14 cellular contexts compared by ENCODE assay signal in the genomic region with DNA sequence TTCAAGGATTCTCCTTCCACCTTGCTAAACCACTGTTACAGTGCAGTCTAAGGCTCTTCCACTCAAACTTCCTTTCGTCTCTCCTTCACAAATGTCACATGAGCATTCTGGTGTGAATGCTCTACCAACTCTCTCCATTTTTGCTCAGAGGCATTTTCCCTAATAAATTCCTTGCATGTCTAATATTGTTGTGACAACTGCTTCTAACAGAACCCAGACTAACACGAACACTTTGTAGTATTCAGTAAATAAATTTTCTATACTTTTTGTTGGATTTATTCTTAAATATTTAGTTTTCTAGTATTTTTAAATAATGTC. TPM values are rescaled to one million over a fixed set of nuclear protein-coding genes. Genes with fewer than 3 reads are reported as not detected.
DNase-seq lines count a peak whose midpoint lies in the region; ATAC-seq, FAIRE-seq and TF ChIP-seq lines count a peak whose summit lies in the region.
"Had no signal": no experiment of that assay in that cellular context is flagged by ENCODE, and none has a peak within 500 bp of the region (broad histone marks: within the 10 kb centered on the region; RNA-seq: fewer than 3 reads in every experiment).

No MANE protein-coding gene starts in this region.

- H3K4me1 ChIP-seq in GM23338 (ENCODE audit: insufficient read depth) = peaks cover 30% of the 10 kb centered on the region
- H3K4me1 ChIP-seq in astrocyte (ENCODE audit: insufficient read depth, low read length) = peaks cover 28% of the 10 kb centered on the region
- H3K4me1 ChIP-seq in mesodermal cell (ENCODE audit: control insufficient read depth, insufficient read depth, low read length, poor library complexity, severe bottlenecking) = peaks cover 25% of the 10 kb centered on the region
- H3K4me1 ChIP-seq in stomach = peaks cover 0 to 47% (median 21%) of the 10 kb centered on the region in 4 donors
- H3K4me1 ChIP-seq: BE2C had no signal

- no peak for TF ChIP-seq CTCF in CD4-positive, alpha-beta T cell (IDR thresholded peaks at IDR 0.05)
- no peak for TF ChIP-seq CTCF in GM23338 (conservative IDR thresholded peaks at IDR 0.05; ENCODE audit: low read depth in 2 of 2)
- TF ChIP-seq CTCF in astrocyte (IDR thresholded peaks at IDR 0.05; ENCODE audit: insufficient read depth, low read depth, low read length) = no peak
- TF ChIP-seq CTCF in stomach (IDR thresholded peaks at IDR 0.05) = no peak

- peaks cover 24% of the 10 kb centered on the region; the same call in 1 of the 2 replicates for H4K20me1 ChIP-seq in GM23338 (replicated peaks; ENCODE audit: insufficient read depth)
- H4K20me1 ChIP-seq in astrocyte (ENCODE audit: insufficient read depth, low read length) = peaks cover 20% of the 10 kb centered on the region

- no peak for DNase-seq in CD4-positive, alpha-beta T cell
- DNase-seq in GM23338 (ENCODE audit: low spot score) = no peak
- no peak for DNase-seq in astrocyte (ENCODE audit: low read depth)
- DNase-seq in stomach = no peak
- DNase-seq in putamen (ENCODE audit: low spot score) = no peak
- no peak for DNase-seq in caudate nucleus (lab: John Stamatoyannopoulos, UW)
- DNase-seq: BE2C; CD8-positive, alpha-beta T cell; H7; MG63; NCI-H1105; NCI-H187 had no signal

- H3K27ac ChIP-seq in CD4-positive, alpha-beta T cell (ENCODE audit: low read depth, low read length) = no peak overlapping the region
- H3K27ac ChIP-seq in GM23338 (ENCODE audit: low read depth) = peak overlapping the region; percentile 40; the same call in 1 of the 2 replicates
- peak overlapping the region; percentile 88 for H3K27ac ChIP-seq in astrocyte (ENCODE audit: low read depth, low read length)
- peak overlapping the region; percentile 92 for H3K27ac ChIP-seq in mesodermal cell (ENCODE audit: low read depth, low read length, severe bottlenecking)
- no peak overlapping the region for H3K27ac ChIP-seq in stomach
- H3K27ac ChIP-seq in caudate nucleus (ENCODE audit: low read depth, low read length) = no peak overlapping the region

- peaks cover 100% of the 10 kb centered on the region for H3K79me2 ChIP-seq in GM23338 (replicated peaks; ENCODE audit: insufficient read depth)
- peaks cover 83% of the 10 kb centered on the region for H3K79me2 ChIP-seq in astrocyte (ENCODE audit: insufficient read depth, low read length)

- FAIRE-seq in astrocyte (lab: Jason Lieb, UNC) = no peak

- POLR2A ChIA-PET in CD4-positive, alpha-beta T cell (lab: Charles Lee) = interaction anchor here (0.9 to 1.5 kb wide), 2 partner anchors 16 to 36 kb away, joined by 3 read pairs; no protein-coding TSS in a partner anchor

- no peaks in the 10 kb centered on the region for H3K9me3 ChIP-seq in CD4-positive, alpha-beta T cell (ENCODE audit: control insufficient read depth, low read length)
- H3K9me3 ChIP-seq in astrocyte (ENCODE audit: insufficient read depth, low read depth, low read length) (no peaks in the 10 kb centered on the region), mesodermal cell (ENCODE audit: control insufficient read depth, low read length) (no peaks in the 10 kb centered on the region), stomach (no peaks in the 10 kb centered on the region)
- H3K9me3 ChIP-seq: BE2C, MG63 had no signal

- TF ChIP-seq EP300 in stomach (IDR thresholded peaks at IDR 0.05) = no peak

- no peaks in the 10 kb centered on the region for H3K9me3 Mint-ChIP-seq in CD4-positive, alpha-beta T cell
- no peaks in the 10 kb centered on the region for H3K9me3 Mint-ChIP-seq in GM23338
- H3K9me3 Mint-ChIP-seq in astrocyte (ENCODE audit: unreplicated experiment) = no peaks in the 10 kb centered on the region
- H3K9me3 Mint-ChIP-seq: CD8-positive, alpha-beta T cell had no signal

- TF ChIP-seq POLR2A in stomach (IDR thresholded peaks at IDR 0.05) = no peak

- ATAC-seq in CD4-positive, alpha-beta T cell (ENCODE audit: poor library complexity) = no peak
- ATAC-seq in GM23338 = no peak
- no peak for ATAC-seq in GM18867 (IDR thresholded peaks at IDR 0.05; ENCODE audit: unreplicated experiment)
- ATAC-seq: CD8-positive, alpha-beta T cell had no signal

- no peaks in the 10 kb centered on the region for H3K27me3 ChIP-seq in CD4-positive, alpha-beta T cell (ENCODE audit: control insufficient read depth, insufficient read depth, low read length)
- H3K27me3 ChIP-seq in GM23338 (ENCODE audit: insufficient read depth) = no peaks in the 10 kb centered on the region
- H3K27me3 ChIP-seq in astrocyte (ENCODE audit: insufficient read depth, low read length) = no peaks in the 10 kb centered on the region
- H3K27me3 ChIP-seq in stomach = no peaks in the 10 kb centered on the region
- H3K27me3 ChIP-seq: BE2C, MG63 had no signal

- peak overlapping the region; percentile 3 for H3K27ac Mint-ChIP-seq in CD4-positive, alpha-beta T cell
- H3K27ac Mint-ChIP-seq in GM23338 = no peak overlapping the region; the same call in 1 of the 2 replicates
- H3K27ac Mint-ChIP-seq in astrocyte (ENCODE audit: unreplicated experiment) = peak overlapping the region; percentile 99
- H3K27ac Mint-ChIP-seq: CD8-positive, alpha-beta T cell had no signal

- H3K4me3 ChIP-seq in GM23338 (no peak overlapping the region), astrocyte (ENCODE audit: insufficient read depth, low read depth, low read length) (no peak overlapping the region), mesodermal cell (ENCODE audit: extremely low read depth, insufficient read depth, low read length, poor library complexity, severe bottlenecking) (no peak overlapping the region), stomach (no peak overlapping the region)
- H3K4me3 ChIP-seq: MG63 had no signal

- WGBS in mesodermal cell (ENCODE audit: insufficient coverage in 2 of 2), 2 experiments = 89 to 100% methylated on average over 1 of the region's 2 CpGs
- WGBS in stomach, 5 donors = 91 to 98% (median 96%) methylated on average over 2 of the region's 2 CpGs

- H3K27me3 Mint-ChIP-seq in CD4-positive, alpha-beta T cell = no peaks in the 10 kb centered on the region
- H3K27me3 Mint-ChIP-seq in GM23338 (ENCODE audit: insufficient read depth, low read depth, poor library complexity) = no peaks in the 10 kb centered on the region
- H3K27me3 Mint-ChIP-seq in astrocyte (ENCODE audit: low read depth, unreplicated experiment) = no peaks in the 10 kb centered on the region

- H3K4me1 Mint-ChIP-seq in CD4-positive, alpha-beta T cell (ENCODE audit: low read depth) = peaks cover 80% of the 10 kb centered on the region
- H3K4me1 Mint-ChIP-seq in GM23338 = peaks cover 38% of the 10 kb centered on the region
- peaks cover 61% of the 10 kb centered on the region for H3K4me1 Mint-ChIP-seq in astrocyte (ENCODE audit: low read depth, unreplicated experiment)

- intact Hi-C loops in CD4-positive, alpha-beta T cell (cut with DNase I, micrococcal nuclease) = no loop called here
- intact Hi-C loops in stomach (cut with DNase I; ENCODE audit: low total_unique reads) = no loop called here

- H3K4me2 ChIP-seq in GM23338 (no peak overlapping the region), astrocyte (ENCODE audit: low read length) (peak overlapping the region; percentile 64)

- CTCF ChIA-PET in CD4-positive, alpha-beta T cell (lab: Charles Lee) = interaction anchor here (1.2 kb wide), 1 partner anchor 21 kb away, joined by 7 read pairs; no protein-coding TSS in a partner anchor

- H3K9ac ChIP-seq in astrocyte (ENCODE audit: low read length) = peak overlapping the region; percentile 35

- H3K9me2 ChIP-seq in GM23338 (ENCODE audit: insufficient read depth) = no peaks in the 10 kb centered on the region

- no peak overlapping the region for H3K4me3 Mint-ChIP-seq in CD4-positive, alpha-beta T cell
- H3K4me3 Mint-ChIP-seq in GM23338 = no peak overlapping the region
- H3K4me3 Mint-ChIP-seq in astrocyte (ENCODE audit: unreplicated experiment) = no peak overlapping the region
- H3K4me3 Mint-ChIP-seq: CD8-positive, alpha-beta T cell had no signal

- no peaks in the 10 kb centered on the region for H3K36me3 ChIP-seq in GM23338 (ENCODE audit: insufficient read depth)
- H3K36me3 ChIP-seq in astrocyte (ENCODE audit: insufficient read depth, low read length) = no peaks in the 10 kb centered on the region
- H3K36me3 ChIP-seq in mesodermal cell (ENCODE audit: control insufficient read depth, insufficient read depth, low read length) = peaks cover 8% of the 10 kb centered on the region
- no peaks in the 10 kb centered on the region for H3K36me3 ChIP-seq in stomach

- peaks cover 32% of the 10 kb centered on the region for H3K36me3 Mint-ChIP-seq in CD4-positive, alpha-beta T cell (ENCODE audit: low read depth)
- H3K36me3 Mint-ChIP-seq in GM23338 (ENCODE audit: low read depth) = no peaks in the 10 kb centered on the region; the same call in 2 of the 3 replicates
- no peaks in the 10 kb centered on the region for H3K36me3 Mint-ChIP-seq in astrocyte (ENCODE audit: low read depth, unreplicated experiment)

- H2AFZ ChIP-seq in GM23338 (no peak overlapping the region), astrocyte (ENCODE audit: low read depth, low read length) (no peak overlapping the region)

- no peaks in the 10 kb centered on the region for H3F3A ChIP-seq in GM23338 (replicated peaks; ENCODE audit: low read depth)

TF ChIP-seq in GM23338, 12 proteins besides CTCF, POLR2A, EP300 and RAD21 (continues in another document):
- TF ChIP-seq JUNB (IDR thresholded peaks at IDR 0.05; ENCODE audit: unreplicated experiment) = no peak
- TF ChIP-seq EZH2phosphoT487 (IDR thresholded peaks at IDR 0.05; ENCODE audit: unreplicated experiment) = no peak
- no peak for TF ChIP-seq NANOG (IDR thresholded peaks at IDR 0.05; ENCODE audit: borderline replicate concordance)
- TF ChIP-seq ZNF331 (CRISPR knock-in tag; IDR thresholded peaks at IDR 0.05; ENCODE audit: low read depth) = no peak
- TF ChIP-seq ZNF114 (CRISPR knock-in tag; IDR thresholded peaks at IDR 0.05) = no peak

RNA-seq across cellular contexts. Expression of gene RAPGEF6, which starts 24.0 kb away (rescaled TPM):
- 10 to 100 TPM; 83.3 to 91.4 TPM for total RNA-seq in CD4-positive, alpha-beta T cell
- 19.7 and 20.3 TPM in 2 replicates for total RNA-seq in GM23338 (2014; rRNA removed; shearing (Covaris generic))
- polyA plus RNA-seq in GM23338 (2016; fragmentation: Nextera tagmentation; extraction: Ambion mirVana) (7.9 and 9.5 TPM in 2 replicates), stomach (1 to 10 TPM; 1.4 to 2.4 (median 1.7) TPM)
- total RNA-seq in astrocyte (14.1 and 14.9 TPM in 2 replicates), stomach (10 to 100 TPM; 17.9 to 43.9 (median 24.2) TPM)
- 10.0 TPM for polyA plus RNA-seq in mesodermal cell (2013, experiment 1 of 2)
- polyA plus RNA-seq in mesodermal cell (2013, experiment 2 of 2) = 8.3 TPM

Comparison
In these comparisons a context has a peak if more than half of its experiments do, and no peak if none do; other contexts are left out.
1. H3K27ac ChIP-seq: peak in GM23338 (single experiment), astrocyte (single experiment) and mesodermal cell (single experiment); none in CD4-positive, alpha-beta T cell (single experiment), stomach (0 of 5) and caudate nucleus (single experiment).